25 cellular contexts compared by ENCODE assay signal in genomic region chr10:52967806-52968795, GRCh38.
"Had no signal": no experiment of that assay in that cellular context is flagged by ENCODE, and none has a peak within 500 bp of the region (broad histone marks: within the 10 kb centered on the region; RNA-seq: fewer than 3 reads in every experiment).

No MANE protein-coding gene starts in this region.

- H3K4me3 Mint-ChIP-seq: activated B cell treated with CpG ODN at 0.5 μM for 24 hours; activated CD4-positive, alpha-beta memory T cell treated with anti-CD3 and anti-CD28 coated beads for 36 hours; activated CD4-positive, alpha-beta T cell treated with anti-CD3 and anti-CD28 coated beads for 36 hours; activated naive CD8-positive, alpha-beta T cell treated with anti-CD3 and anti-CD28 coated beads, Interleukin-2, amount 10 ng/mL, durations not matched to agents 7 days and 5 days; central memory CD8-positive, alpha-beta T cell; natural killer cell; T-helper 1 cell treated with Interleukin-12 subunit alpha and Interleukin-12 subunit beta and Interleukin-4 antibody, amounts not matched to agents 30 μg/mL and 1 μg/mL, for 36 hours had no signal

- H3K4me3 ChIP-seq: breast epithelium, gastroesophageal sphincter, heart left ventricle, left ventricle myocardium inferior, pancreas, smooth muscle cell, testis, uterus had no signal

- H3K36me3 Mint-ChIP-seq: activated CD4-positive, alpha-beta memory T cell treated with anti-CD3 and anti-CD28 coated beads for 36 hours; activated naive CD8-positive, alpha-beta T cell treated with anti-CD3 and anti-CD28 coated beads, Interleukin-2, amount 10 ng/mL, durations not matched to agents 7 days and 5 days; natural killer cell had no signal

- H3K27me3 Mint-ChIP-seq: activated B cell treated with CpG ODN at 0.5 μM for 24 hours; activated CD4-positive, alpha-beta memory T cell treated with anti-CD3 and anti-CD28 coated beads for 36 hours; activated CD4-positive, alpha-beta T cell treated with anti-CD3 and anti-CD28 coated beads for 36 hours; activated naive CD8-positive, alpha-beta T cell treated with anti-CD3 and anti-CD28 coated beads, Interleukin-2, amount 10 ng/mL, durations not matched to agents 7 days and 5 days; central memory CD8-positive, alpha-beta T cell had no signal

- H3K36me3 ChIP-seq: breast epithelium, gastroesophageal sphincter, heart left ventricle, left ventricle myocardium inferior, pancreas, uterus had no signal

- H3K27ac Mint-ChIP-seq: activated B cell treated with CpG ODN at 0.5 μM for 24 hours; activated CD4-positive, alpha-beta memory T cell treated with anti-CD3 and anti-CD28 coated beads for 36 hours; activated CD4-positive, alpha-beta T cell treated with anti-CD3 and anti-CD28 coated beads for 36 hours; activated naive CD8-positive, alpha-beta T cell treated with anti-CD3 and anti-CD28 coated beads, Interleukin-2, amount 10 ng/mL, durations not matched to agents 7 days and 5 days; natural killer cell; T-helper 1 cell treated with Interleukin-12 subunit alpha and Interleukin-12 subunit beta and Interleukin-4 antibody, amounts not matched to agents 30 μg/mL and 1 μg/mL, for 36 hours had no signal

- H3K27me3 ChIP-seq: breast epithelium, gastroesophageal sphincter, heart left ventricle, pancreas, testis, uterus had no signal

- H3K4me1 Mint-ChIP-seq: activated CD4-positive, alpha-beta T cell treated with anti-CD3 and anti-CD28 coated beads for 36 hours; activated naive CD8-positive, alpha-beta T cell treated with anti-CD3 and anti-CD28 coated beads, Interleukin-2, amount 10 ng/mL, durations not matched to agents 7 days and 5 days; central memory CD8-positive, alpha-beta T cell; natural killer cell had no signal

- DNase-seq: activated B cell treated with CpG ODN at 0.5 μM for 24 hours; activated CD4-positive, alpha-beta memory T cell treated with anti-CD3 and anti-CD28 coated beads for 36 hours; activated CD4-positive, alpha-beta T cell treated with anti-CD3 and anti-CD28 coated beads for 36 hours; activated naive CD4-positive, alpha-beta T cell treated with Interleukin-2 at 50 U/mL for 16 hours; activated naive CD8-positive, alpha-beta T cell treated with anti-CD3 and anti-CD28 coated beads, Interleukin-2, amount 10 ng/mL, durations not matched to agents 7 days and 5 days; activated T-cell treated with anti-CD3 and anti-CD28 coated beads, Interleukin-2, amount 50 U/mL, for 48 hours; amniotic stem cell; effector memory CD4-positive, alpha-beta T cell; heart left ventricle; left ventricle myocardium inferior; midbrain; natural killer cell; pancreas; stimulated activated CD4-positive, alpha-beta T cell treated with anti-CD3 and anti-CD28 coated beads, Interleukin-15, amount 100 ng/mL, for 24 hours; stimulated activated naive CD4-positive, alpha-beta T cell; T1000; testis; uterus had no signal

- H3K9me3 ChIP-seq: breast epithelium, gastroesophageal sphincter, heart left ventricle, left ventricle myocardium inferior, pancreas, testis, uterus had no signal

- H3K27ac ChIP-seq: breast epithelium, gastroesophageal sphincter, heart left ventricle, left ventricle myocardium inferior, pancreas, testis, uterus had no signal

- H3K9me3 Mint-ChIP-seq: activated naive CD8-positive, alpha-beta T cell treated with anti-CD3 and anti-CD28 coated beads, Interleukin-2, amount 10 ng/mL, durations not matched to agents 7 days and 5 days; central memory CD8-positive, alpha-beta T cell had no signal

- H3K4me2 ChIP-seq: smooth muscle cell had no signal

- ATAC-seq: activated CD4-positive, alpha-beta T cell treated with anti-CD3 and anti-CD28 coated beads for 36 hours; gastroesophageal sphincter; heart left ventricle; natural killer cell; pancreas; sciatic nerve had no signal

- H3K4me1 ChIP-seq: breast epithelium, gastroesophageal sphincter, heart left ventricle, left ventricle myocardium inferior, pancreas, testis, uterus had no signal

- FAIRE-seq: colon, pancreas had no signal
